17 cellular contexts compared by ENCODE assay signal in the genomic region with DNA sequence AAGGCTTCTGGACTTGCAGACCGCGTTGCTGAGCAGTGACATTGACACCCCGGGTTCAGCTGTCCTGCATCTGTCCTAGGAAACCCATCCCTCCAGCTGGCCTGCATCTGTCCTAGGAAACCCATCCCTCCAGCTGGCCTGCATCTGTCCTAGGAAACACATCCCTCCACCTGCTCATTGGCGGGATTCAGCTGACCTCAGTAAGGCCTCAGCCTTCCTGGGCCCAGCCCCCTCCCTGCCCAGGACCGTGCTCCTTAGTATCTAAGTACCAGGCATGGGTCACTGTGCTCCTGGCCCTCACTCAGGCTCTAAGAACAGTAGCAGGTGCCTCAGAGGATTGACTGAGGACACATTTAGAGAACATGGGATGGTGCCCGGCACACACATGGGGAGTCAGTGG. TPM values are rescaled to one million over a fixed set of nuclear protein-coding genes. Genes with fewer than 3 reads are reported as not detected.
DNase-seq lines count a peak whose midpoint lies in the region; ATAC-seq and TF ChIP-seq lines count a peak whose summit lies in the region.
"Had no signal": no experiment of that assay in that cellular context is flagged by ENCODE, and none has a peak within 500 bp of the region (broad histone marks: within the 10 kb centered on the region; RNA-seq: fewer than 3 reads in every experiment).

No MANE protein-coding gene starts in this region.

- peaks cover 10% of the 10 kb centered on the region for H3K9me3 ChIP-seq in suprapubic skin

- peaks cover 42% of the 10 kb centered on the region for H3K27me3 Mint-ChIP-seq in activated T-helper 17 cell treated with anti-CD3 and anti-CD28 coated beads, Interleukin-2, amount 50 U/mL, for 72 hours

- in situ Hi-C loops in brain microvascular endothelial cell (cut with HindIII; ENCODE audit: low pct_ligation_motif_present, low sequenced_read_pairs), result no loop called here

- no peaks in the 10 kb centered on the region for H3K4me1 Mint-ChIP-seq in activated T-helper 17 cell treated with anti-CD3 and anti-CD28 coated beads, Interleukin-2, amount 50 U/mL, for 72 hours
- H3K4me1 Mint-ChIP-seq: activated CD4-positive, alpha-beta memory T cell treated with anti-CD3 and anti-CD28 coated beads, Interleukin-2, amount 10 ng/mL, durations not matched to agents 7 days and 5 days had no signal

- no peak overlapping the region for H3K4me3 Mint-ChIP-seq in activated T-helper 17 cell treated with anti-CD3 and anti-CD28 coated beads, Interleukin-2, amount 50 U/mL, for 72 hours
- H3K4me3 Mint-ChIP-seq: activated CD4-positive, alpha-beta memory T cell treated with anti-CD3 and anti-CD28 coated beads, Interleukin-2, amount 10 ng/mL, durations not matched to agents 7 days and 5 days had no signal

- no peak for TF ChIP-seq CTCF in HFF-Myc (IDR thresholded peaks at IDR 0.05; ENCODE audit: low read depth, low read length, missing control alignments)
- no peak for TF ChIP-seq CTCF in brain microvascular endothelial cell (IDR thresholded peaks at IDR 0.05; ENCODE audit: low read depth, low read length, missing control alignments)
- no peak for TF ChIP-seq CTCF in kidney epithelial cell (IDR thresholded peaks at IDR 0.05; ENCODE audit: insufficient read depth, low read length, poor library complexity, severe bottlenecking)
- TF ChIP-seq CTCF in suprapubic skin (IDR thresholded peaks at IDR 0.05), result no peak

- H3K4me3 ChIP-seq in HFF-Myc (replicated peaks; ENCODE audit: low read depth, low read length) (peak overlapping the region; percentile 69), brain microvascular endothelial cell (ENCODE audit: low read depth, low read length) (peak overlapping the region; percentile 97), kidney epithelial cell (ENCODE audit: low read depth, low read length) (peak overlapping the region; percentile 68), suprapubic skin (peak overlapping the region; percentile 61)

- no peak for TF ChIP-seq EP300 in suprapubic skin (IDR thresholded peaks at IDR 0.05)

- TF ChIP-seq POLR2A in suprapubic skin (IDR thresholded peaks at IDR 0.05), result no peak

- DNase-seq in HFF-Myc (ENCODE audit: extremely low read depth, low read depth) (no peak), brain microvascular endothelial cell (no peak), kidney epithelial cell (ENCODE audit: low read depth) (no peak), suprapubic skin (ENCODE audit: low spot score in 2 of 2) (peak in 1 of 2 donors; percentile 54), 8988T (no peak), T-helper 2 cell (no peak)
- DNase-seq: activated CD4-positive, alpha-beta memory T cell treated with anti-CD3 and anti-CD28 coated beads, Interleukin-2, amount 10 ng/mL, durations not matched to agents 7 days and 5 days; GM23248; KBM-7; NCI-H146; NCI-H510A; T1000; trophoblast cell had no signal

- H3K9me3 Mint-ChIP-seq in activated T-helper 17 cell treated with anti-CD3 and anti-CD28 coated beads, Interleukin-2, amount 50 U/mL, for 72 hours, result peaks cover 5% of the 10 kb centered on the region

- peaks cover 47% of the 10 kb centered on the region for H3K4me1 ChIP-seq in suprapubic skin

- H3K36me3 Mint-ChIP-seq in activated T-helper 17 cell treated with anti-CD3 and anti-CD28 coated beads, Interleukin-2, amount 50 U/mL, for 72 hours (ENCODE audit: low read depth), result no peaks in the 10 kb centered on the region

- WGBS in suprapubic skin, result 71% methylated on average over 5 of the region's 6 CpGs

- no peak for ATAC-seq in activated T-helper 17 cell treated with anti-CD3 and anti-CD28 coated beads, Interleukin-2, amount 50 U/mL, for 72 hours (replicated peaks)
- ATAC-seq in GM21619 (IDR thresholded peaks at IDR 0.05; ENCODE audit: unreplicated experiment), result no peak

- H3K36me3 ChIP-seq in brain microvascular endothelial cell (replicated peaks), result peaks cover 38% of the 10 kb centered on the region
- peaks cover 2% of the 10 kb centered on the region for H3K36me3 ChIP-seq in kidney epithelial cell (ENCODE audit: control insufficient read depth, insufficient read depth, low read length)
- no peaks in the 10 kb centered on the region for H3K36me3 ChIP-seq in suprapubic skin

- H3K27me3 ChIP-seq in brain microvascular endothelial cell (replicated peaks), result no peaks in the 10 kb centered on the region
- H3K27me3 ChIP-seq in kidney epithelial cell (ENCODE audit: control insufficient read depth, insufficient read depth, low read length), result peaks cover 2% of the 10 kb centered on the region
- H3K27me3 ChIP-seq in suprapubic skin, result peaks cover 22% of the 10 kb centered on the region

- peak overlapping the region; percentile 95 for H3K27ac ChIP-seq in brain microvascular endothelial cell
- peak overlapping the region; percentile 78 for H3K27ac ChIP-seq in suprapubic skin
- H3K27ac ChIP-seq: GM23248 had no signal

- no peak overlapping the region for H3K27ac Mint-ChIP-seq in activated T-helper 17 cell treated with anti-CD3 and anti-CD28 coated beads, Interleukin-2, amount 50 U/mL, for 72 hours
- H3K27ac Mint-ChIP-seq: activated CD4-positive, alpha-beta memory T cell treated with anti-CD3 and anti-CD28 coated beads, Interleukin-2, amount 10 ng/mL, durations not matched to agents 7 days and 5 days; activated T-helper 2 cell treated with anti-CD3 and anti-CD28 coated beads, Interferon-gamma antibody, Interleukin-2, Interleukin-4, amounts not matched to agents 10 μg/mL and 5 μg/mL and 100 μg/mL, durations not matched to agents 14 hours and 24 hours and 36 hours had no signal

RNA-seq across cellular contexts. Expression of a gene that starts 1.2 kb away (rescaled TPM):
- total RNA-seq in kidney epithelial cell (27.3 and 44.6 TPM in 2 replicates), suprapubic skin (10 to 100 TPM in 3 of 4 donors, 1 to 10 TPM in 1; 8.8 to 41.1 (median 24.4) TPM)
- total RNA-seq in activated T-helper 17 cell treated with anti-CD3 and anti-CD28 coated beads, Interleukin-2, amount 50 U/mL, for 72 hours, result not detected
- total RNA-seq: activated CD4-positive, alpha-beta memory T cell treated with anti-CD3 and anti-CD28 coated beads, Interleukin-2, amount 10 ng/mL, durations not matched to agents 7 days and 5 days; activated T-helper 2 cell treated with anti-CD3 and anti-CD28 coated beads, Interferon-gamma antibody, Interleukin-2, Interleukin-4, amounts not matched to agents 10 μg/mL and 5 μg/mL and 100 μg/mL, durations not matched to agents 14 hours and 24 hours and 36 hours; mononuclear cell had no signal

Comparison
In these comparisons a context has a peak if more than half of its experiments do, and no peak if none do; other contexts are left out.
1. RNA of a gene that starts 1.2 kb away (total RNA-seq): 27.3 to 44.6 TPM in kidney epithelial cell and 8.8 to 41.1 TPM in suprapubic skin; not detected in activated T-helper 17 cell treated with anti-CD3 and anti-CD28 coated beads, Interleukin-2, amount 50 U/mL, for 72 hours; every median in the first group is over 4 times any median in the second.
2. Peak in every context shown above with its lines, with median percentiles within 50 percentile points of each other: H3K4me3 ChIP-seq.